ENCODE assay signal across 24 cellular contexts in the genomic region with DNA sequence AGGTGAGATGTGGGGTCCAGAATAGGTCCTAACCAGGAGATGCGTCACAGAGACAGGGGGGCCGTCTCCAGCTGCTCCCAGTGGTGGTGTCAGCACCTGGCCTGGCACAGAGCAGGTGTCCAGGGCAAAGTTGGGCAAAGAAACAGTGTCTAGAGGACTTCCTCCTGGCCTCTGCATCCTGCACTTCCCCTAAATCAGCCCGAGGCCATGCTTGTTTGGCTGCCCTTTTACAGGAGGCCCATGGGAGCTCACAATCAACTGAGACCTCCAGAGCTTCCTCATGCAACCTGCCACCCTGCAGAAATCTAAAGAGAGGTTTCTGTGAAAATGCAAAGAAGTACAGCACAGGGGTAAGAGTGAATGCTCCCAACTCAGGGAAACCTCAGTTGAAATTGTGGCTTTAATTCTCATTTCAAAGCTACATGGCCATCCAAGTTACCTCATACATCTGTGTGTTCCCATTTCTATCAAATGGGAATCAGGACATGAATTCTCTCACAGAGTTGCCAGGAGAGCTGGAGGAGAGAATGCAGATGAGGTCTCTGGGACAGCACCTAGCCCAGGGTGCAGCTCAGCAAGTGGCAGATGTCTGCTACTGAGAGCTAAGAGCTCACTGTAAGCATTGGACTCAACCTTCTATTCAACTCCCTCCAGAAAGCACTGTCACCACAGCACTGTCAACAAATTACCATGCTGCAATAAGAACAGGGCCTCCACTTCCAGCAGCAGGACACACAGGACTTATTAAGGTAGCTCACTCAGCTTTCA. TPM values are rescaled to one million over a fixed set of nuclear protein-coding genes. Genes with fewer than 3 reads are reported as not detected.
A peak's percentile ranks its signal among the peaks of the same experiment; 100 is the strongest.
DNase-seq lines count a peak whose midpoint lies in the region; ATAC-seq lines count a peak whose summit lies in the region.
"Had no signal": no experiment of that assay in that cellular context is flagged by ENCODE, and none has a peak within 500 bp of the region (broad histone marks: within the 10 kb centered on the region; RNA-seq: fewer than 3 reads in every experiment).

No MANE protein-coding gene starts in this region.

- no peaks in the 10 kb centered on the region for H3K9me3 ChIP-seq in trophoblast cell (ENCODE audit: insufficient read depth, low read depth, low read length)
- H3K9me3 ChIP-seq: Caco-2 had no signal

- no peak overlapping the region for H3K23ac ChIP-seq in trophoblast cell (ENCODE audit: low read length)

- no peak overlapping the region for H4K91ac ChIP-seq in trophoblast cell (ENCODE audit: low read depth, low read length)

- H2AFZ ChIP-seq in trophoblast cell (ENCODE audit: insufficient read depth, low read length, poor library complexity): no peak overlapping the region
- H2AFZ ChIP-seq: GM23338 had no signal

- no peak overlapping the region for H3K27ac ChIP-seq in trophoblast cell (ENCODE audit: low read depth, low read length)
- H3K27ac ChIP-seq: 22Rv1 had no signal

- H2BK12ac ChIP-seq in trophoblast cell (ENCODE audit: low read length): no peak overlapping the region

- no peak overlapping the region for H3K4ac ChIP-seq in trophoblast cell (ENCODE audit: low read depth, low read length)

- no peak overlapping the region for H3K18ac ChIP-seq in trophoblast cell (ENCODE audit: low read length)

- no peak overlapping the region for H2AK5ac ChIP-seq in trophoblast cell (ENCODE audit: low read length)

- no CpG with 5 or more reads among the region's 3 CpGs for WGBS in trophoblast cell (ENCODE audit: extremely low coverage, insufficient coverage, insufficient read length)

- H4K12ac ChIP-seq in trophoblast cell (ENCODE audit: low read depth, low read length): no peak overlapping the region

- DNase-seq in NOMO-1 treated with dmso at 0.1 percent for 144 hours (lab: John Stamatoyannopoulos, UW; ENCODE audit: unreplicated experiment): peak; percentile 4
- DNase-seq in NOMO-1 treated with DMSO at 0.1 percent for 48 hours (lab: John Stamatoyannopoulos, UW; ENCODE audit: unreplicated experiment): no peak
- DNase-seq in left lobe of liver (ENCODE audit: low spot score): peak; percentile 40
- DNase-seq in trophoblast cell: no peak
- DNase-seq in GM03348 (ENCODE audit: low spot score): no peak
- DNase-seq in anterior cingulate cortex (lab: John Stamatoyannopoulos, UW): no peak
- DNase-seq: CD4-positive, alpha-beta T cell; DMS153; GF-D8; KG1; NCI-H1436; NCI-H2029; NCI-H2171; NCI-H526; SW 1271 had no signal

- no peaks in the 10 kb centered on the region for H3K27me3 ChIP-seq in trophoblast cell (ENCODE audit: insufficient read depth, low read length)

- no peak overlapping the region for H3K14ac ChIP-seq in trophoblast cell (ENCODE audit: low read length)

- H2BK120ac ChIP-seq in trophoblast cell (ENCODE audit: insufficient read depth, low read length, poor library complexity): no peak overlapping the region

- ATAC-seq in left lobe of liver (no peak), HG02840 (IDR thresholded peaks at IDR 0.05; ENCODE audit: low FRiP score, unreplicated experiment) (no peak), GM21360 (IDR thresholded peaks at IDR 0.05; ENCODE audit: unreplicated experiment) (no peak)
- ATAC-seq: GM12878, GM23338, HCT116, HepG2, Right ventricle myocardium inferior had no signal

- H3K4me3 ChIP-seq in trophoblast cell (ENCODE audit: low read depth, low read length): no peak overlapping the region
- H3K4me3 ChIP-seq: GM12878, GM23338 had no signal

- H2BK5ac ChIP-seq in trophoblast cell (ENCODE audit: low read depth, low read length, poor library complexity): no peak overlapping the region

- no peaks in the 10 kb centered on the region for H3K79me1 ChIP-seq in trophoblast cell (ENCODE audit: low read length)

- peak overlapping the region; percentile 20 for H3K9ac ChIP-seq in trophoblast cell (ENCODE audit: low read length)

- H3K4me2 ChIP-seq in trophoblast cell (ENCODE audit: low read length): no peak overlapping the region
- H3K4me2 ChIP-seq: GM23338 had no signal

- H3K36me3 ChIP-seq in trophoblast cell (ENCODE audit: control insufficient read depth in 1 of 2, insufficient read depth in 2 of 2, low read length in 2 of 2): peaks cover 44 to 63% of the 10 kb centered on the region in 2 experiments

- H3K4me1 ChIP-seq in trophoblast cell (ENCODE audit: control insufficient read depth in 1 of 2, insufficient read depth in 2 of 2, low read length in 2 of 2): no peaks in the 10 kb centered on the region
- H3K4me1 ChIP-seq: Caco-2 had no signal

- no peak overlapping the region for H4K8ac ChIP-seq in trophoblast cell (ENCODE audit: low read depth, low read length)

- H3K79me2 ChIP-seq in trophoblast cell (ENCODE audit: control insufficient read depth, insufficient read depth, low read length, poor library complexity): no peaks in the 10 kb centered on the region

RNA-seq across cellular contexts. Expression of a gene that starts 32.6 kb away (rescaled TPM):
- total RNA-seq in left lobe of liver: 66.5 TPM
- 43.6 and 47.2 TPM in 2 replicates for polyA plus RNA-seq in trophoblast cell (2013)

RNA-seq across cellular contexts. Expression of a gene that starts 41.0 kb away (rescaled TPM):
- total RNA-seq in left lobe of liver: 104 TPM
- 81.4 and 85.8 TPM in 2 replicates for polyA plus RNA-seq in trophoblast cell (2013)

RNA-seq across cellular contexts. Expression of a gene that starts 49.7 kb away (rescaled TPM):
- total RNA-seq in left lobe of liver: 15.5 TPM
- polyA plus RNA-seq in trophoblast cell (2013): 26.7 TPM in 2 replicates

Comparison
In these comparisons a context has a peak if more than half of its experiments do, and no peak if none do; other contexts are left out.
1. DNase-seq: peak in NOMO-1 treated with dmso at 0.1 percent for 144 hours (single experiment) and left lobe of liver (single experiment); none in NOMO-1 treated with DMSO at 0.1 percent for 48 hours (single experiment), trophoblast cell (0 of 2), GM03348 (single experiment) and anterior cingulate cortex (0 of 58).